1 cellular context compared by ENCODE assay signal in genomic region chr12:49018282-49019119, GRCh38.
TF ChIP-seq lines count a peak whose summit lies in the region.

Gene PRKAG1 (minus strand): TSS chr12:49018776. CDS start chr12:49018740, 36 bp downstream.

TF ChIP-seq in K562, 482 proteins besides CTCF, POLR2A, EP300 and RAD21 (continued from another document and continues in another):
- TF ChIP-seq, protein P1, sequence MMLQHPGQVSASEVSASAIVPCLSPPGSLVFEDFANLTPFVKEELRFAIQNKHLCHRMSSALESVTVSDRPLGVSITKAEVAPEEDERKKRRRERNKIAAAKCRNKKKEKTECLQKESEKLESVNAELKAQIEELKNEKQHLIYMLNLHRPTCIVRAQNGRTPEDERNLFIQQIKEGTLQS (IDR thresholded peaks at IDR 0.05) = no peak
- TF ChIP-seq, protein P1 (CRISPR knock-in tag; conservative IDR thresholded peaks at IDR 0.05) = no peak
- TF ChIP-seq NFRKB (IDR thresholded peaks at IDR 0.05; ENCODE audit: low read depth) (peak; percentile 85), ZEB2 (IDR thresholded peaks at IDR 0.05) (no peak), SUPT5H (IDR thresholded peaks at IDR 0.05) (peak; percentile 90), RBM22 (IDR thresholded peaks at IDR 0.05; ENCODE audit: low read depth, low read length, poor library complexity, severe bottlenecking) (no peak), ZC3H4 (CRISPR knock-in tag; IDR thresholded peaks at IDR 0.05; ENCODE audit: borderline replicate concordance) (peak; percentile 92; the same call in 1 of the 2 replicates), EP400 (IDR thresholded peaks at IDR 0.05) (peak; percentile 91), CLOCK (CRISPR knock-in tag; IDR thresholded peaks at IDR 0.05; ENCODE audit: borderline replicate concordance) (no peak), ZMIZ1 (IDR thresholded peaks at IDR 0.05; ENCODE audit: low read depth in 2 of 2, low read length in 2 of 2) (peak in 1 of 2 experiments; percentile 36; a peak in 1 of 4 replicates), FOXP1 (CRISPR knock-in tag; IDR thresholded peaks at IDR 0.05) (peak; percentile 64; the same call in 1 of the 2 replicates), PCBP2 (IDR thresholded peaks at IDR 0.05; ENCODE audit: low read depth, low read length, poor library complexity, severe bottlenecking) (no peak), ZNF282 (CRISPR knock-in tag; IDR thresholded peaks at IDR 0.05) (no peak), DLX4 (CRISPR knock-in tag; IDR thresholded peaks at IDR 0.05) (no peak), YY1 (IDR thresholded peaks at IDR 0.05; ENCODE audit: borderline replicate concordance in 1 of 3, control insufficient read depth in 1 of 3, extremely low read depth in 1 of 3, insufficient read depth in 3 of 3, insufficient read length in 1 of 3, insufficient replicate concordance in 2 of 3, low read depth in 1 of 3, low read length in 2 of 3) (peak in 2 of 3 experiments; percentile 86 to 93), HNRNPUL1 (IDR thresholded peaks at IDR 0.05; ENCODE audit: low read length) (no peak), GTF2E2 (tag; IDR thresholded peaks at IDR 0.05) (peak; percentile 97), SPI1 (IDR thresholded peaks at IDR 0.05; ENCODE audit: borderline replicate concordance, low read depth, low read length) (peak; percentile 73; the same call in 1 of the 2 replicates), HNRNPLL (IDR thresholded peaks at IDR 0.05; ENCODE audit: low read depth, low read length, poor library complexity, severe bottlenecking) (peak; percentile 56), KHSRP (IDR thresholded peaks at IDR 0.05) (no peak), SIN3A (IDR thresholded peaks at IDR 0.05; ENCODE audit: borderline replicate concordance in 2 of 2, control insufficient read depth in 1 of 2, low read depth in 2 of 2, low read length in 2 of 2) (peak; percentile 55 to 70; a peak in 2 of 4 replicates), COPS2 (conservative IDR thresholded peaks at IDR 0.05) (no peak), KDM4B (IDR thresholded peaks at IDR 0.05; ENCODE audit: borderline replicate concordance in 2 of 2, low read depth in 1 of 2) (peak in 1 of 2 experiments; percentile 87; a peak in 2 of 4 replicates), TFAP4 (CRISPR knock-in tag; IDR thresholded peaks at IDR 0.05; ENCODE audit: borderline replicate concordance) (peak; percentile 85), CREB1 (IDR thresholded peaks at IDR 0.05) (peak; percentile 92), CREB1 (CRISPR knock-in tag; IDR thresholded peaks at IDR 0.05) (peak; percentile 92), HMGN3 (IDR thresholded peaks at IDR 0.05; ENCODE audit: borderline replicate concordance, extremely low read depth, insufficient read length, low read depth, low read length) (peak; percentile 93), DPF2 (IDR thresholded peaks at IDR 0.05) (peak; percentile 36; the same call in 1 of the 2 replicates), SP1 (CRISPR knock-in tag; IDR thresholded peaks at IDR 0.05) (peak; percentile 90), GABPB1 (CRISPR knock-in tag; IDR thresholded peaks at IDR 0.05) (peak; percentile 96)
- TF ChIP-seq, protein P2, sequence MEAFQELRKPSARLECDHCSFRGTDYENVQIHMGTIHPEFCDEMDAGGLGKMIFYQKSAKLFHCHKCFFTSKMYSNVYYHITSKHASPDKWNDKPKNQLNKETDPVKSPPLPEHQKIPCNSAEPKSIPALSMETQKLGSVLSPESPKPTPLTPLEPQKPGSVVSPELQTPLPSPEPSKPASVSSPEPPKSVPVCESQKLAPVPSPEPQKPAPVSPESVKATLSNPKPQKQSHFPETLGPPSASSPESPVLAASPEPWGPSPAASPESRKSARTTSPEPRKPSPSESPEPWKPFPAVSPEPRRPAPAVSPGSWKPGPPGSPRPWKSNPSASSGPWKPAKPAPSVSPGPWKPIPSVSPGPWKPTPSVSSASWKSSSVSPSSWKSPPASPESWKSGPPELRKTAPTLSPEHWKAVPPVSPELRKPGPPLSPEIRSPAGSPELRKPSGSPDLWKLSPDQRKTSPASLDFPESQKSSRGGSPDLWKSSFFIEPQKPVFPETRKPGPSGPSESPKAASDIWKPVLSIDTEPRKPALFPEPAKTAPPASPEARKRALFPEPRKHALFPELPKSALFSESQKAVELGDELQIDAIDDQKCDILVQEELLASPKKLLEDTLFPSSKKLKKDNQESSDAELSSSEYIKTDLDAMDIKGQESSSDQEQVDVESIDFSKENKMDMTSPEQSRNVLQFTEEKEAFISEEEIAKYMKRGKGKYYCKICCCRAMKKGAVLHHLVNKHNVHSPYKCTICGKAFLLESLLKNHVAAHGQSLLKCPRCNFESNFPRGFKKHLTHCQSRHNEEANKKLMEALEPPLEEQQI (IDR thresholded peaks at IDR 0.05) = no peak
- TF ChIP-seq, protein P3, sequence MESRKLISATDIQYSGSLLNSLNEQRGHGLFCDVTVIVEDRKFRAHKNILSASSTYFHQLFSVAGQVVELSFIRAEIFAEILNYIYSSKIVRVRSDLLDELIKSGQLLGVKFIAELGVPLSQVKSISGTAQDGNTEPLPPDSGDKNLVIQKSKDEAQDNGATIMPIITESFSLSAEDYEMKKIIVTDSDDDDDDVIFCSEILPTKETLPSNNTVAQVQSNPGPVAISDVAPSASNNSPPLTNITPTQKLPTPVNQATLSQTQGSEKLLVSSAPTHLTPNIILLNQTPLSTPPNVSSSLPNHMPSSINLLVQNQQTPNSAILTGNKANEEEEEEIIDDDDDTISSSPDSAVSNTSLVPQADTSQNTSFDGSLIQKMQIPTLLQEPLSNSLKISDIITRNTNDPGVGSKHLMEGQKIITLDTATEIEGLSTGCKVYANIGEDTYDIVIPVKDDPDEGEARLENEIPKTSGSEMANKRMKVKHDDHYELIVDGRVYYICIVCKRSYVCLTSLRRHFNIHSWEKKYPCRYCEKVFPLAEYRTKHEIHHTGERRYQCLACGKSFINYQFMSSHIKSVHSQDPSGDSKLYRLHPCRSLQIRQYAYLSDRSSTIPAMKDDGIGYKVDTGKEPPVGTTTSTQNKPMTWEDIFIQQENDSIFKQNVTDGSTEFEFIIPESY (CRISPR knock-in tag; IDR thresholded peaks at IDR 0.05) = no peak
- TF ChIP-seq, protein P4, sequence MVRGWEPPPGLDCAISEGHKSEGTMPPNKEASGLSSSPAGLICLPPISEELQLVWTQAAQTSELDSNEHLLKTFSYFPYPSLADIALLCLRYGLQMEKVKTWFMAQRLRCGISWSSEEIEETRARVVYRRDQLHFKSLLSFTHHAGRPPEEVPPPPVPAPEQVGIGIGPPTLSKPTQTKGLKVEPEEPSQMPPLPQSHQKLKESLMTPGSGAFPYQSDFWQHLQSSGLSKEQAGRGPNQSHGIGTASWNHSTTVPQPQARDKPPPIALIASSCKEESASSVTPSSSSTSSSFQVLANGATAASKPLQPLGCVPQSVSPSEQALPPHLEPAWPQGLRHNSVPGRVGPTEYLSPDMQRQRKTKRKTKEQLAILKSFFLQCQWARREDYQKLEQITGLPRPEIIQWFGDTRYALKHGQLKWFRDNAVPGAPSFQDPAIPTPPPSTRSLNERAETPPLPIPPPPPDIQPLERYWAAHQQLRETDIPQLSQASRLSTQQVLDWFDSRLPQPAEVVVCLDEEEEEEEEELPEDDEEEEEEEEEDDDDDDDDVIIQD (CRISPR knock-in tag; IDR thresholded peaks at IDR 0.05) = no peak
- TF ChIP-seq, protein P5, sequence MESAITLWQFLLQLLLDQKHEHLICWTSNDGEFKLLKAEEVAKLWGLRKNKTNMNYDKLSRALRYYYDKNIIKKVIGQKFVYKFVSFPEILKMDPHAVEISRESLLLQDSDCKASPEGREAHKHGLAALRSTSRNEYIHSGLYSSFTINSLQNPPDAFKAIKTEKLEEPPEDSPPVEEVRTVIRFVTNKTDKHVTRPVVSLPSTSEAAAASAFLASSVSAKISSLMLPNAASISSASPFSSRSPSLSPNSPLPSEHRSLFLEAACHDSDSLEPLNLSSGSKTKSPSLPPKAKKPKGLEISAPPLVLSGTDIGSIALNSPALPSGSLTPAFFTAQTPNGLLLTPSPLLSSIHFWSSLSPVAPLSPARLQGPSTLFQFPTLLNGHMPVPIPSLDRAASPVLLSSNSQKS (CRISPR knock-in tag; IDR thresholded peaks at IDR 0.05) = no peak
- TF ChIP-seq, protein P6, sequence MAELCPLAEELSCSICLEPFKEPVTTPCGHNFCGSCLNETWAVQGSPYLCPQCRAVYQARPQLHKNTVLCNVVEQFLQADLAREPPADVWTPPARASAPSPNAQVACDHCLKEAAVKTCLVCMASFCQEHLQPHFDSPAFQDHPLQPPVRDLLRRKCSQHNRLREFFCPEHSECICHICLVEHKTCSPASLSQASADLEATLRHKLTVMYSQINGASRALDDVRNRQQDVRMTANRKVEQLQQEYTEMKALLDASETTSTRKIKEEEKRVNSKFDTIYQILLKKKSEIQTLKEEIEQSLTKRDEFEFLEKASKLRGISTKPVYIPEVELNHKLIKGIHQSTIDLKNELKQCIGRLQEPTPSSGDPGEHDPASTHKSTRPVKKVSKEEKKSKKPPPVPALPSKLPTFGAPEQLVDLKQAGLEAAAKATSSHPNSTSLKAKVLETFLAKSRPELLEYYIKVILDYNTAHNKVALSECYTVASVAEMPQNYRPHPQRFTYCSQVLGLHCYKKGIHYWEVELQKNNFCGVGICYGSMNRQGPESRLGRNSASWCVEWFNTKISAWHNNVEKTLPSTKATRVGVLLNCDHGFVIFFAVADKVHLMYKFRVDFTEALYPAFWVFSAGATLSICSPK (IDR thresholded peaks at IDR 0.05; ENCODE audit: borderline replicate concordance) = no peak
- TF ChIP-seq, protein P7, sequence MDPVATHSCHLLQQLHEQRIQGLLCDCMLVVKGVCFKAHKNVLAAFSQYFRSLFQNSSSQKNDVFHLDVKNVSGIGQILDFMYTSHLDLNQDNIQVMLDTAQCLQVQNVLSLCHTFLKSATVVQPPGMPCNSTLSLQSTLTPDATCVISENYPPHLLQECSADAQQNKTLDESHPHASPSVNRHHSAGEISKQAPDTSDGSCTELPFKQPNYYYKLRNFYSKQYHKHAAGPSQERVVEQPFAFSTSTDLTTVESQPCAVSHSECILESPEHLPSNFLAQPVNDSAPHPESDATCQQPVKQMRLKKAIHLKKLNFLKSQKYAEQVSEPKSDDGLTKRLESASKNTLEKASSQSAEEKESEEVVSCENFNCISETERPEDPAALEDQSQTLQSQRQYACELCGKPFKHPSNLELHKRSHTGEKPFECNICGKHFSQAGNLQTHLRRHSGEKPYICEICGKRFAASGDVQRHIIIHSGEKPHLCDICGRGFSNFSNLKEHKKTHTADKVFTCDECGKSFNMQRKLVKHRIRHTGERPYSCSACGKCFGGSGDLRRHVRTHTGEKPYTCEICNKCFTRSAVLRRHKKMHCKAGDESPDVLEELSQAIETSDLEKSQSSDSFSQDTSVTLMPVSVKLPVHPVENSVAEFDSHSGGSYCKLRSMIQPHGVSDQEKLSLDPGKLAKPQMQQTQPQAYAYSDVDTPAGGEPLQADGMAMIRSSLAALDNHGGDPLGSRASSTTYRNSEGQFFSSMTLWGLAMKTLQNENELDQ (CRISPR knock-in tag; IDR thresholded peaks at IDR 0.05; ENCODE audit: borderline replicate concordance) = no peak
